1 cellular context compared by ENCODE assay signal in the genomic region with DNA sequence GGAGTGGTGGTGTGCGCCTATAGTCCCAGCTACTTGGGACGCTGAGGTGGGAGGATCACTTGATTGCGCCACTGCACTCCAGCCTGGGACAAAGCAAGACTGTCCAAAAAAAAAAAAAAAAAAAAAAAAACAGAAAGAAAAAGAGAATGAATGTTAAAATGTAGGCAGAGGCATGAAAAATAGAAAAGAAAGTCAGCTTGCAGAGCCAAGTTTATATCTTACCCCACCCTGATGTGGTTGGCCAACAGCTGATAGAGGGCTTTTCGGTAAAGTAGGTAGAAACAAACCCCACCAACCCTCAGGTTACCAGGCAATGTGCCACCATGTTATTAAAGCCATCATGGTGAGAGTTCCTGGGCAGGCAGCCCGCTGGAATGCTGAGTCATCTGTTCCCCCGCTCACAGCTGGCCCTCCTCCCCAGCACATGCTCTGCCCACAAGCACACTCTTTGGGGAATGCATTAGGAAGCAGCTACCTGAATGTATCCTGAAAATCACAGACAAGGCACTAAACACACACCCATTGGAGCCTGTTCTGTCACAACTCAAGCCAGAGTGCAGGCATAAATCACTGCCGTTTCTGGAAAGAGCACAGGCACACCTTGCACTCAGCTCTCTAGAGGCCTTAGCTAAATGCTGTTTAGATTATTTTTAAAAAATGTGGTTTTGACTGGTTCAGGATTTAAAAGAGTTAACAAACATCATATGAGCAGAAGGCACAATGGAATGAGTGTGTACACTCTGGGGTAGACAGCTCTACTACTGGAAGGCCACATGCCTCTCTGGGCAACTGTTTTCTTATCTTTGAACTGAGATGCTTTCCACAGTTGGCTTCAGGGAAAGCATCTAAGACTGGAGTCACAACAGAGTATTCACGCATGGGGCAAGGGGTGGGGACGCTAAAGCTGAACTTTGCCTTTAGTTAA.
TF ChIP-seq lines count a peak whose summit lies in the region.

No MANE protein-coding gene starts in this region.

TF ChIP-seq in K562, 482 proteins besides CTCF, POLR2A, EP300 and RAD21 (continued from another document and continues in another):
- no peak for TF ChIP-seq CREB1 (IDR thresholded peaks at IDR 0.05)
- TF ChIP-seq CREB1 (CRISPR knock-in tag; IDR thresholded peaks at IDR 0.05) = peak; percentile 26; the same call in 1 of the 2 replicates
- TF ChIP-seq CCAR2 (IDR thresholded peaks at IDR 0.05; ENCODE audit: low read depth, low read length) = no peak
- TF ChIP-seq MAZ (CRISPR knock-in tag; conservative IDR thresholded peaks at IDR 0.05 in 1 of 2, IDR thresholded peaks at IDR 0.05 in 1 of 2) = peak in 1 of 2 experiments; percentile 60; a peak in 1 of 4 replicates
- peak; percentile 85 for TF ChIP-seq MYC (IDR thresholded peaks at IDR 0.05; ENCODE audit: low read depth, low read length)
- no peak for TF ChIP-seq MYC (CRISPR knock-in tag; IDR thresholded peaks at IDR 0.05; ENCODE audit: borderline replicate concordance, low read depth)
- no peak for TF ChIP-seq ZEB2 (IDR thresholded peaks at IDR 0.05)
- TF ChIP-seq CBFA2T3 (IDR thresholded peaks at IDR 0.05) = peak; percentile 56
- peak; percentile 13; the same call in 1 of the 2 replicates for TF ChIP-seq GATA2 (CRISPR knock-in tag; IDR thresholded peaks at IDR 0.05)
- TF ChIP-seq, protein P1, sequence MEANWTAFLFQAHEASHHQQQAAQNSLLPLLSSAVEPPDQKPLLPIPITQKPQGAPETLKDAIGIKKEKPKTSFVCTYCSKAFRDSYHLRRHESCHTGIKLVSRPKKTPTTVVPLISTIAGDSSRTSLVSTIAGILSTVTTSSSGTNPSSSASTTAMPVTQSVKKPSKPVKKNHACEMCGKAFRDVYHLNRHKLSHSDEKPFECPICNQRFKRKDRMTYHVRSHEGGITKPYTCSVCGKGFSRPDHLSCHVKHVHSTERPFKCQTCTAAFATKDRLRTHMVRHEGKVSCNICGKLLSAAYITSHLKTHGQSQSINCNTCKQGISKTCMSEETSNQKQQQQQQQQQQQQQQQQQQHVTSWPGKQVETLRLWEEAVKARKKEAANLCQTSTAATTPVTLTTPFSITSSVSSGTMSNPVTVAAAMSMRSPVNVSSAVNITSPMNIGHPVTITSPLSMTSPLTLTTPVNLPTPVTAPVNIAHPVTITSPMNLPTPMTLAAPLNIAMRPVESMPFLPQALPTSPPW (CRISPR knock-in tag; IDR thresholded peaks at IDR 0.05) = peak; percentile 81
- TF ChIP-seq NCOA1 (IDR thresholded peaks at IDR 0.05; ENCODE audit: low read depth) = no peak
- TF ChIP-seq NFIC (IDR thresholded peaks at IDR 0.05) = peak; percentile 24; the same call in 1 of the 2 replicates
- no peak for TF ChIP-seq TRIM24 (IDR thresholded peaks at IDR 0.05)
- TF ChIP-seq, protein P2, sequence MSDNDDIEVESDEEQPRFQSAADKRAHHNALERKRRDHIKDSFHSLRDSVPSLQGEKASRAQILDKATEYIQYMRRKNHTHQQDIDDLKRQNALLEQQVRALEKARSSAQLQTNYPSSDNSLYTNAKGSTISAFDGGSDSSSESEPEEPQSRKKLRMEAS (CRISPR knock-in tag; IDR thresholded peaks at IDR 0.05) = peak; percentile 89
- no peak for TF ChIP-seq RBM39 (optimal IDR thresholded peaks at IDR 0.05; ENCODE audit: low read depth, low read length)
- TF ChIP-seq ZNF165 (CRISPR knock-in tag; IDR thresholded peaks at IDR 0.05; ENCODE audit: borderline replicate concordance) = no peak
- TF ChIP-seq KLF1 (tag; IDR thresholded peaks at IDR 0.05) = no peak
- no peak for TF ChIP-seq ZNF79 (CRISPR knock-in tag; IDR thresholded peaks at IDR 0.05; ENCODE audit: low read depth)
- peak; percentile 59; the same call in 1 of the 2 replicates for TF ChIP-seq EP400 (IDR thresholded peaks at IDR 0.05)
- TF ChIP-seq COPS2 (conservative IDR thresholded peaks at IDR 0.05) = no peak
- TF ChIP-seq FOXK2 (conservative IDR thresholded peaks at IDR 0.05 in 1 of 2, IDR thresholded peaks at IDR 0.05 in 1 of 2; ENCODE audit: low read depth in 2 of 2) = no peak
- no peak for TF ChIP-seq RERE (CRISPR knock-in tag; IDR thresholded peaks at IDR 0.05; ENCODE audit: borderline replicate concordance)
- no peak for TF ChIP-seq U2AF1 (optimal IDR thresholded peaks at IDR 0.05; ENCODE audit: low read depth, low read length)
- no peak for TF ChIP-seq KDM5B (IDR thresholded peaks at IDR 0.05; ENCODE audit: insufficient replicate concordance, low read depth, low read length)
- no peak for TF ChIP-seq GTF3C2 (IDR thresholded peaks at IDR 0.05; ENCODE audit: borderline replicate concordance, extremely low read depth, insufficient read length)
- no peak for TF ChIP-seq PHB (CRISPR knock-in tag; IDR thresholded peaks at IDR 0.05)
- no peak for TF ChIP-seq BDP1 (IDR thresholded peaks at IDR 0.05; ENCODE audit: insufficient read depth, insufficient read length)
- TF ChIP-seq ZNF146 (CRISPR knock-in tag; IDR thresholded peaks at IDR 0.05; ENCODE audit: unreplicated experiment) = no peak
- no peak for TF ChIP-seq RREB1 (CRISPR knock-in tag; IDR thresholded peaks at IDR 0.05)
- TF ChIP-seq ZNF699 (CRISPR knock-in tag; IDR thresholded peaks at IDR 0.05; ENCODE audit: insufficient replicate concordance) = no peak
- TF ChIP-seq SP1 (CRISPR knock-in tag; IDR thresholded peaks at IDR 0.05) = no peak
- no peak for TF ChIP-seq NFIX (CRISPR knock-in tag; IDR thresholded peaks at IDR 0.05; ENCODE audit: low read depth)
- TF ChIP-seq ZNF395 (CRISPR knock-in tag; IDR thresholded peaks at IDR 0.05) = 0 out of 2 replicates have a peak, but pooled peaks have one; percentile 28
- TF ChIP-seq TEAD2 (tag; IDR thresholded peaks at IDR 0.05) = peak; percentile 64; the same call in 1 of the 2 replicates
